Comparison of ENCODE assay signal across 8 cellular contexts in the genomic region with DNA sequence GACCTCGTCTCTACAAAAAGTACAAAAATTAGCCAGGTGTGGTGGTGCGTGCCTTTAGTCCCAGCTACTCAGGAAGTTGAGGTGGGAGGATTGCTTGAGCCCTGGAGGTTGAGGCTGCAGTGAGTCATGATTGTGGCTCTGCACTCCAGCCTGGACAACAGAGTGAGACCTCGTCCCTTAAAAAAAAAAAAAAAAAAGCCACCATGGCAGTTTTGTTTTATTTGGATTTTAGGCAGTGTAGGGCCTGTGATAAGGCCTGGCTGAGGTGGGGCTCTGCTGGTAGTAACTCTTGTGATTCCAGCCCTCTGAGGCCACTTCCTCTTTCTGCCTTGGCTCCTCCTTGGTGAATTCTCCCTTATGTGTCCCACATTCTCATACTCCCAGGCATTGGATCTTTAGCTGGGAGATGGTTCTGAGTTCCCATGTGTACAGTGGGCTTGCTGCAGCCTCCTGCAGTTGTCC. TPM values are rescaled to one million over a fixed set of nuclear protein-coding genes. Genes with fewer than 3 reads are reported as not detected.
DNase-seq lines count a peak whose midpoint lies in the region; ATAC-seq lines count a peak whose summit lies in the region.

No MANE protein-coding gene starts in this region.

- intact Hi-C loops in activated CD4-positive, alpha-beta memory T cell treated with anti-CD3 and anti-CD28 coated beads for 36 hours (cut with micrococcal nuclease): no loop called here

- no peak overlapping the region for H3K4me3 Mint-ChIP-seq in activated CD4-positive, alpha-beta memory T cell treated with anti-CD3 and anti-CD28 coated beads for 36 hours

- H3K9me3 Mint-ChIP-seq in activated CD4-positive, alpha-beta memory T cell treated with anti-CD3 and anti-CD28 coated beads for 36 hours: peaks cover 10% of the 10 kb centered on the region

- H3K4me1 Mint-ChIP-seq in activated CD4-positive, alpha-beta memory T cell treated with anti-CD3 and anti-CD28 coated beads for 36 hours (ENCODE audit: low read depth): peaks cover 67% of the 10 kb centered on the region

- peak overlapping the region; percentile 85 for H3K27ac Mint-ChIP-seq in activated CD4-positive, alpha-beta memory T cell treated with anti-CD3 and anti-CD28 coated beads for 36 hours

- CTCF ChIA-PET in activated CD4-positive, alpha-beta memory T cell treated with anti-CD3 and anti-CD28 coated beads for 36 hours (lab: Charles Lee): no interaction called here

- peaks cover 18% of the 10 kb centered on the region for H3K36me3 Mint-ChIP-seq in activated CD4-positive, alpha-beta memory T cell treated with anti-CD3 and anti-CD28 coated beads for 36 hours

- DNase-seq in AML-193 (lab: John Stamatoyannopoulos, UW) (peak; percentile 29 to 43), islet precursor cell (peak; percentile 70), COLO668 (lab: John Stamatoyannopoulos, UW; ENCODE audit: unreplicated experiment) (no peak)
- peak; percentile 63 for DNase-seq in activated CD4-positive, alpha-beta memory T cell treated with anti-CD3 and anti-CD28 coated beads for 36 hours

- no peaks in the 10 kb centered on the region for H3K27me3 Mint-ChIP-seq in activated CD4-positive, alpha-beta memory T cell treated with anti-CD3 and anti-CD28 coated beads for 36 hours

- peak; percentile 55 for ATAC-seq in HG03175 (IDR thresholded peaks at IDR 0.05; ENCODE audit: unreplicated experiment)
- ATAC-seq in GM21360 (IDR thresholded peaks at IDR 0.05; ENCODE audit: unreplicated experiment): no peak
- no peak for ATAC-seq in HG02970 (IDR thresholded peaks at IDR 0.05; ENCODE audit: low FRiP score, unreplicated experiment)
- no peak for ATAC-seq in GM19463 (IDR thresholded peaks at IDR 0.05; ENCODE audit: unreplicated experiment)

- POLR2A ChIA-PET in activated CD4-positive, alpha-beta memory T cell treated with anti-CD3 and anti-CD28 coated beads for 36 hours (lab: Charles Lee): no interaction called here

RNA-seq across cellular contexts. Expression of a gene that starts 39.2 kb away (rescaled TPM):
- total RNA-seq in activated CD4-positive, alpha-beta memory T cell treated with anti-CD3 and anti-CD28 coated beads for 36 hours: 100 to 1,000 TPM; 114 TPM
